2 cellular contexts compared by ENCODE assay signal in the genomic region with DNA sequence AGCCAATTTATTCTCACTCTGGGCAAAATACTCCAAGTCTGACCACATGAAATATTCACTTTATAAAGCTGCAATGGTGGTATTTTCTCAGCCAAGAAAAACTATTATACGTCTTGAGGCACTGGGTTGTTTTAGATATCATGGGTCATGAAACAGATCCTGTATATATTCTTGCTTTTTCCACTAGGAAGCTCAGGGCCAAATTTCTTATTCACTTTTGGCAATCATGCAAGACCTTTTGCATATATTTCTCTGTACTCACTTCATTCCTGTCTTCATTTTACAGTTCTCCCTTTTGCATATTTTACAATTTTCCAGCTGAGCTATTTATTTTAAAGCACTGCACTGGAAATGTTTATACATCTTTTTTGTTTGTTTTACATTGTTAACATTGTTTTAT.
TF ChIP-seq lines count a peak whose summit lies in the region.

No MANE protein-coding gene starts in this region.

TF ChIP-seq in IMR-90, 13 proteins besides CTCF, POLR2A, EP300 and RAD21:
- TF ChIP-seq SMC3 (IDR thresholded peaks at IDR 0.05; ENCODE audit: low read depth, low read length) (0 out of 2 replicates have a peak, but pooled peaks have one; percentile 8), MAFK (IDR thresholded peaks at IDR 0.05; ENCODE audit: low read depth, low read length) (no peak)
TF ChIP-seq in IMR-90: peak in this region for 1.

TF ChIP-seq in endothelial cell of umbilical vein, 7 proteins besides CTCF, POLR2A, EP300 and RAD21:
- no peak for TF ChIP-seq FOS (IDR thresholded peaks at IDR 0.05; ENCODE audit: borderline replicate concordance, insufficient read depth, low read length)
